Comparison of ENCODE assay signal across 1 cellular context in genomic region chr16:85750827-85751641, GRCh38.
TF ChIP-seq lines count a peak whose summit lies in the region.

Gene C16orf74, minus strand, starts transcription at chr16:85751096. Its CDS starts 15,879 bp downstream, at chr16:85735217.

TF ChIP-seq in GM23338, 12 proteins besides CTCF, POLR2A, EP300 and RAD21 (continued from another document):
- TF ChIP-seq ZNF462 (CRISPR knock-in tag; IDR thresholded peaks at IDR 0.05) (no peak), STAT1 (IDR thresholded peaks at IDR 0.05; ENCODE audit: unreplicated experiment) (no peak), POLR2AphosphoS5 (IDR thresholded peaks at IDR 0.05; ENCODE audit: low read depth) (no peak), JUNB (IDR thresholded peaks at IDR 0.05; ENCODE audit: unreplicated experiment) (no peak)
